35 cellular contexts compared by ENCODE assay signal in the genomic region with DNA sequence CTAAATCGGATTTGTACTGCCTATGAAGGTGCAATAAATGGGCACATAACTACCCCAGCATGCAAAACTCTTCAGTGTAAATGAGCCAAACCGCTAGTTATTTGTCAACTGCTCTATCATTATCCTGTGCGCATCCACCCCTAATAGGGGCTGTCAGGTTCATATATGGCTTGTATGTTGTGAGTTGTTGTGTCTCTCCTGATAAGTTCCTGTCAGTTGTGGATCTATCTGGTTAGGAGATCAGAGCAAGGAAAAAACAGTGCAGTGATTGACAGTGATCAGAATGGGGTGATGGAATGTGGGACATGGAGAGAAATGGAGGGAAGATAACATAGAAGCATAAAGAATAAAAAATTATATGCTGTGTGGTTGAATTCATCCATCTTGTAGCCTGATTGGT.
DNase-seq lines count a peak whose midpoint lies in the region; FAIRE-seq and TF ChIP-seq lines count a peak whose summit lies in the region.
"Had no signal": no experiment of that assay in that cellular context is flagged by ENCODE, and none has a peak within 500 bp of the region (broad histone marks: within the 10 kb centered on the region; RNA-seq: fewer than 3 reads in every experiment).

No MANE protein-coding gene starts in this region.

- no peaks in the 10 kb centered on the region for H4K20me1 ChIP-seq in H1 (replicated peaks in 1 of 2; ENCODE audit: control insufficient read depth in 1 of 2, insufficient read depth in 2 of 2, low read length in 2 of 2)
- H4K20me1 ChIP-seq in neural cell (ENCODE audit: insufficient read depth): no peaks in the 10 kb centered on the region
- H4K20me1 ChIP-seq: BLaER1; BLaER1 treated with 17β-estradiol and CSF1 and Interleukin-3, amounts not matched to agents 10 nM and 100 nM had no signal

- no peak overlapping the region for H3K18ac ChIP-seq in H1 (ENCODE audit: extremely low read depth, low read length)

- no peaks in the 10 kb centered on the region for H3F3A ChIP-seq in neural cell (ENCODE audit: insufficient read depth, low read length, poor library complexity, severe bottlenecking)

- no peaks in the 10 kb centered on the region for H3K4me1 ChIP-seq in H1 (replicated peaks in 1 of 4; ENCODE audit: control insufficient read depth in 3 of 4, insufficient read depth in 4 of 4, low read length in 3 of 4)
- H3K4me1 ChIP-seq: A549; BE2C; BLaER1; BLaER1 treated with 17β-estradiol and CSF1 and Interleukin-3, amounts not matched to agents 10 nM and 100 nM; Caco-2 had no signal

- H2AFZ ChIP-seq in H1 (ENCODE audit: low read length) (no peak overlapping the region), neural cell (ENCODE audit: low read depth, low read length) (no peak overlapping the region)

- H3K4me1 Mint-ChIP-seq in nephron progenitor cell: no peaks in the 10 kb centered on the region
- H3K4me1 Mint-ChIP-seq: B cell; CD14-positive monocyte; CD4-positive, alpha-beta memory T cell; CD4-positive, CD25-positive, alpha-beta regulatory T cell; CD8-positive, alpha-beta memory T cell had no signal

- H3K23ac ChIP-seq in H1 (ENCODE audit: insufficient read length): no peak overlapping the region

- H3K9me3 ChIP-seq in H1 (ENCODE audit: insufficient read depth in 2 of 2, low read depth in 1 of 2, low read length in 1 of 2) (no peaks in the 10 kb centered on the region), neural cell (ENCODE audit: low read length) (no peaks in the 10 kb centered on the region)
- H3K9me3 ChIP-seq: A549; BE2C; BLaER1; BLaER1 treated with 17β-estradiol and CSF1 and Interleukin-3, amounts not matched to agents 10 nM and 100 nM; Caco-2 had no signal

- H2BK15ac ChIP-seq in H1 (ENCODE audit: low read length): no peak overlapping the region

- no peak overlapping the region for H3K14ac ChIP-seq in H1 (ENCODE audit: insufficient read length)

- TF ChIP-seq RAD21 in H1 (IDR thresholded peaks at IDR 0.05 in 1 of 2, conservative IDR thresholded peaks at IDR 0.05 in 1 of 2; ENCODE audit: low read depth in 2 of 2, low read length in 2 of 2): no peak
- TF ChIP-seq RAD21 in neural cell (conservative IDR thresholded peaks at IDR 0.05): no peak

- H3K9ac ChIP-seq in H1 (replicated peaks in 1 of 4; ENCODE audit: extremely low read depth in 1 of 4, low read depth in 3 of 4, low read length in 3 of 4): no peak overlapping the region
- H3K9ac ChIP-seq in neural cell (ENCODE audit: low read length): no peak overlapping the region
- H3K9ac ChIP-seq: BLaER1; BLaER1 treated with 17β-estradiol and CSF1 and Interleukin-3, amounts not matched to agents 10 nM and 100 nM had no signal

- no peaks in the 10 kb centered on the region for H3K79me1 ChIP-seq in H1 (ENCODE audit: low read depth, low read length)

- no peaks in the 10 kb centered on the region for H3K36me3 Mint-ChIP-seq in nephron progenitor cell (ENCODE audit: low read depth)
- H3K36me3 Mint-ChIP-seq: CD14-positive monocyte; CD4-positive, alpha-beta memory T cell; CD4-positive, CD25-positive, alpha-beta regulatory T cell; CD8-positive, alpha-beta memory T cell; CD8-positive, alpha-beta T cell had no signal

- H3K36me3 ChIP-seq in H1 (ENCODE audit: control insufficient read depth in 2 of 4, insufficient read depth in 4 of 4, low read length in 3 of 4) (no peaks in the 10 kb centered on the region), neural cell (ENCODE audit: insufficient read depth, low read length) (no peaks in the 10 kb centered on the region)
- H3K36me3 ChIP-seq: BE2C; BLaER1; BLaER1 treated with 17β-estradiol and CSF1 and Interleukin-3, amounts not matched to agents 10 nM and 100 nM had no signal

- no peak for DNase-seq in H1 (ENCODE audit: low read depth in 1 of 2, low spot score in 2 of 2)
- DNase-seq in nephron progenitor cell: no peak
- DNase-seq in SW480 (ENCODE audit: low spot score): no peak
- no peak for DNase-seq in midbrain (lab: John Stamatoyannopoulos, UW)
- DNase-seq in kidney glomerular epithelial cell (lab: John Stamatoyannopoulos, UW): no peak
- DNase-seq: 8988T; ACHN; AML-193; BE2C; C1 segment of cervical spinal cord; Caco-2; Calu3; CD4-positive, alpha-beta memory T cell; CD4-positive, alpha-beta T cell; CD4-positive, CD25-positive, alpha-beta regulatory T cell; CD8-positive, alpha-beta memory T cell; CD8-positive, alpha-beta T cell; COR-L47; DMS 273 treated with DMSO at 0.1 percent for 48 hours; DMS153; DMS53; DMS79; DMS79 treated with DMSO at 0.1 percent for 48 hours; DND-41; EL had no signal

- no peak overlapping the region for H3K27ac ChIP-seq in H1 (ENCODE audit: low read depth, low read length)
- H3K27ac ChIP-seq in neural cell (ENCODE audit: low read length): no peak overlapping the region
- H3K27ac ChIP-seq: 22Rv1; A549; BLaER1; BLaER1 treated with 17β-estradiol and CSF1 and Interleukin-3, amounts not matched to agents 10 nM and 100 nM; C4-2B had no signal

- H3K4me2 ChIP-seq in H1 (ENCODE audit: insufficient read depth in 1 of 2, low read depth in 2 of 2, low read length in 2 of 2) (no peak overlapping the region), neural cell (ENCODE audit: low read length) (no peak overlapping the region)
- H3K4me2 ChIP-seq: A549; BLaER1; BLaER1 treated with 17β-estradiol and CSF1 and Interleukin-3, amounts not matched to agents 10 nM and 100 nM had no signal

- no peak overlapping the region for H2BK120ac ChIP-seq in H1 (replicated peaks; ENCODE audit: low read depth, low read length)

- no peak for TF ChIP-seq POLR2A in H1 (IDR thresholded peaks at IDR 0.05; ENCODE audit: control extremely low read depth in 1 of 2, low read depth in 2 of 2, low read length in 2 of 2)

- H3K56ac ChIP-seq in H1 (replicated peaks; ENCODE audit: insufficient read length, low read depth, low read length): peak overlapping the region; percentile 69

- no peak for TF ChIP-seq EP300 in H1 (IDR thresholded peaks at IDR 0.05; ENCODE audit: borderline replicate concordance in 1 of 2, low read depth in 2 of 2, low read length in 2 of 2)
- TF ChIP-seq EP300 in neural cell (conservative IDR thresholded peaks at IDR 0.05; ENCODE audit: poor library complexity, severe bottlenecking): peak; percentile 90

- H4K5ac ChIP-seq in H1 (ENCODE audit: insufficient read length, low read depth, low read length): no peak overlapping the region

- H4K91ac ChIP-seq in H1 (replicated peaks; ENCODE audit: insufficient read length, low read length): no peak overlapping the region

- no peaks in the 10 kb centered on the region for H3K9me3 Mint-ChIP-seq in nephron progenitor cell

- H3K27me3 ChIP-seq in H1 (replicated peaks in 1 of 4; ENCODE audit: control insufficient read depth in 3 of 4, extremely low read depth in 1 of 4, insufficient read depth in 3 of 4, low read length in 3 of 4) (no peaks in the 10 kb centered on the region), neural cell (ENCODE audit: insufficient read depth, low read depth, low read length) (no peaks in the 10 kb centered on the region)
- H3K27me3 ChIP-seq: BE2C; BLaER1; BLaER1 treated with 17β-estradiol and CSF1 and Interleukin-3, amounts not matched to agents 10 nM and 100 nM had no signal

- H3K4me3 ChIP-seq in H1 (ENCODE audit: extremely low read depth in 1 of 4, insufficient read depth in 2 of 4, low read depth in 3 of 4, low read length in 4 of 4): no peak overlapping the region
- no peak overlapping the region for H3K4me3 ChIP-seq in neural cell (ENCODE audit: low read length)
- H3K4me3 ChIP-seq: A549; BLaER1; BLaER1 treated with 17β-estradiol and CSF1 and Interleukin-3, amounts not matched to agents 10 nM and 100 nM had no signal

- H3K9me2 ChIP-seq in neural cell (ENCODE audit: insufficient read depth, low read length): no peaks in the 10 kb centered on the region

- no peak overlapping the region for H2BK5ac ChIP-seq in H1 (ENCODE audit: low read depth, low read length)

- CTCF ChIA-PET in H1 (lab: Charles Lee; ENCODE audit: partially characterized antibody): no interaction called here

- no peaks in the 10 kb centered on the region for H3K23me2 ChIP-seq in H1 (ENCODE audit: low read depth, low read length)

- FAIRE-seq in H1 (lab: Jason Lieb, UNC): no peak
- FAIRE-seq: A204.1, A549, D721Med had no signal

- H3K27ac Mint-ChIP-seq in nephron progenitor cell: peak overlapping the region; percentile 10
- H3K27ac Mint-ChIP-seq: B cell; CD14-positive monocyte; CD4-positive, alpha-beta memory T cell; CD4-positive, alpha-beta T cell; CD4-positive, CD25-positive, alpha-beta regulatory T cell; CD8-positive, alpha-beta memory T cell; CD8-positive, alpha-beta T cell had no signal

- no peaks in the 10 kb centered on the region for H3K79me2 ChIP-seq in H1 (ENCODE audit: control insufficient read depth in 1 of 2, insufficient read depth in 2 of 2, low read length in 2 of 2)
- no peaks in the 10 kb centered on the region for H3K79me2 ChIP-seq in neural cell (replicated peaks; ENCODE audit: insufficient read depth, low read length)

- 95% methylated on average over 3 of the region's 3 CpGs; no CpG with 5 or more reads in 1 of the 2 experiments for WGBS in H1 (ENCODE audit: extremely low coverage in 1 of 2, insufficient coverage in 1 of 2, insufficient read length in 1 of 2, insufficient replicate concordance in 2 of 2, low coverage in 1 of 2, low lambda C conversion rate in 2 of 2, missing lambda C conversion rate in 1 of 2), 2 experiments

- no peak overlapping the region for H4K8ac ChIP-seq in H1 (ENCODE audit: extremely low read depth, insufficient read depth, low read length)

- no peak for TF ChIP-seq CTCF in H1 (IDR thresholded peaks at IDR 0.05; ENCODE audit: control extremely low read depth in 1 of 3, insufficient read depth in 1 of 3, low read depth in 1 of 3, low read length in 3 of 3)
- no peak for TF ChIP-seq CTCF in nephron progenitor cell (IDR thresholded peaks at IDR 0.05)
- TF ChIP-seq CTCF in neural cell (IDR thresholded peaks at IDR 0.05; ENCODE audit: poor library complexity, severe bottlenecking): no peak

- POLR2A ChIA-PET in H1 (lab: Charles Lee; ENCODE audit: partially characterized antibody): no interaction called here

- no peak overlapping the region for H3K4ac ChIP-seq in H1 (replicated peaks; ENCODE audit: insufficient read length, low read depth, low read length)

- no peak overlapping the region for H3K4me3 Mint-ChIP-seq in nephron progenitor cell
- H3K4me3 Mint-ChIP-seq: B cell; CD14-positive monocyte; CD4-positive, alpha-beta memory T cell; CD4-positive, alpha-beta T cell; CD4-positive, CD25-positive, alpha-beta regulatory T cell; CD8-positive, alpha-beta memory T cell; CD8-positive, alpha-beta T cell had no signal

- H2BK20ac ChIP-seq in H1 (ENCODE audit: low read length): no peak overlapping the region

- no peak overlapping the region for H2BK12ac ChIP-seq in H1 (ENCODE audit: low read depth, low read length)

- H2AK5ac ChIP-seq in H1 (ENCODE audit: low read depth, low read length): no peak overlapping the region

- H3K27me3 Mint-ChIP-seq in nephron progenitor cell (ENCODE audit: low read depth, poor library complexity): peaks cover 6% of the 10 kb centered on the region
- H3K27me3 Mint-ChIP-seq: B cell; CD4-positive, alpha-beta memory T cell; CD4-positive, alpha-beta T cell; CD4-positive, CD25-positive, alpha-beta regulatory T cell; CD8-positive, alpha-beta memory T cell had no signal

TF ChIP-seq in neural cell, 6 proteins besides CTCF, POLR2A, EP300 and RAD21 (continues in another document):
- no peak for TF ChIP-seq SMC3 (conservative IDR thresholded peaks at IDR 0.05; ENCODE audit: poor library complexity)
- TF ChIP-seq TAF1 (IDR thresholded peaks at IDR 0.05; ENCODE audit: low read depth): no peak
- TF ChIP-seq POLR2AphosphoS5 (IDR thresholded peaks at IDR 0.05): peak; percentile 80
